ENCODE assay signal across 30 cellular contexts in genomic region chr10:80661526-80661925, GRCh38.
"Had no signal": no experiment of that assay in that cellular context is flagged by ENCODE, and none has a peak within 500 bp of the region (broad histone marks: within the 10 kb centered on the region; RNA-seq: fewer than 3 reads in every experiment).

No MANE protein-coding gene starts in this region.

- H3K27ac Mint-ChIP-seq: natural killer cell treated with Interleukin-12 subunit alpha and Interleukin-12 subunit beta and Interleukin-15 and Interleukin-18, amount 100 ng/mL, for 72 hours; progenitor cell of endocrine pancreas; stimulated activated memory B cell treated with anti-CD40 and anti-IgM and Interleukin-4, amounts not matched to agents 10 μg/mL and 1 μg/mL and 100 μg/mL, for 72 hours; stimulated activated naive CD8-positive, alpha-beta T cell treated with anti-CD3 and anti-CD28 coated beads, Interleukin-15, amount 100 ng/mL, for 72 hours; type B pancreatic cell had no signal

- H3K27ac ChIP-seq: ovary, parathyroid adenoma, psoas muscle, right lobe of liver, sigmoid colon, suprapubic skin, testis, tibial artery, transverse colon, upper lobe of right lung, uterus had no signal

- H3K4me3 Mint-ChIP-seq: naive B cell; naive thymus-derived CD8-positive, alpha-beta T cell; natural killer cell treated with Interleukin-12 subunit alpha and Interleukin-12 subunit beta and Interleukin-15 and Interleukin-18, amount 100 ng/mL, for 72 hours; neural crest cell; stimulated activated memory B cell treated with anti-CD40 and anti-IgM and Interleukin-4, amounts not matched to agents 10 μg/mL and 1 μg/mL and 100 μg/mL, for 72 hours; stimulated activated naive CD8-positive, alpha-beta T cell treated with anti-CD3 and anti-CD28 coated beads, Interleukin-15, amount 100 ng/mL, for 72 hours; type B pancreatic cell had no signal

- H3K27me3 ChIP-seq: ovary, right lobe of liver, sigmoid colon, suprapubic skin, testis, transverse colon, upper lobe of right lung, uterus had no signal

- H3K4me1 ChIP-seq: uterus had no signal

- DNase-seq: naive B cell; naive thymus-derived CD8-positive, alpha-beta T cell; occipital lobe; ovary; posterior cingulate gyrus; psoas muscle; right cardiac atrium; right lobe of liver; sigmoid colon; small intestine; stimulated activated CD4-positive, alpha-beta T cell treated with anti-CD3 and anti-CD28 coated beads, Interleukin-12 subunit alpha, Interleukin-12 subunit beta, amount 100 ng/mL, for 4 hours; stimulated activated CD4-positive, alpha-beta T cell treated with anti-CD3 and anti-CD28 coated beads, Interleukin-1b, Interleukin-23, amount 100 ng/mL, for 48 hours; stimulated activated CD4-positive, alpha-beta T cell treated with anti-CD3 and anti-CD28 coated beads, Interleukin-4, amount 100 ng/mL, for 1 hour; stimulated activated CD4-positive, alpha-beta T cell treated with anti-CD3 and anti-CD28 coated beads, Interleukin-4, amount 100 ng/mL, for 4 hours; stimulated activated CD8-positive, alpha-beta memory T cell treated with anti-CD3 and anti-CD28 coated beads, Interleukin-4, amount 100 ng/mL, for 48 hours; stimulated activated naive CD4-positive, alpha-beta T cell; stimulated activated naive CD8-positive, alpha-beta T cell treated with anti-CD3 and anti-CD28 coated beads, Interleukin-15, amount 100 ng/mL, for 72 hours; stimulated activated naive CD8-positive, alpha-beta T cell treated with anti-CD3 and anti-CD28 coated beads, Interleukin-15, Interleukin-2, amounts not matched to agents 100 U/mL and 50 U/mL, for 24 hours; testis; transverse colon; upper lobe of right lung; uterus had no signal

- H3K4me3 ChIP-seq: ovary, psoas muscle, right lobe of liver, sigmoid colon, suprapubic skin, testis, tibial artery, transverse colon, upper lobe of right lung, uterus had no signal

- H3K27me3 Mint-ChIP-seq: progenitor cell of endocrine pancreas had no signal

- H3K36me3 ChIP-seq: ovary, right lobe of liver, sigmoid colon, suprapubic skin, tibial artery, transverse colon, upper lobe of right lung, uterus had no signal

- H3K9me3 Mint-ChIP-seq: naive B cell; naive thymus-derived CD8-positive, alpha-beta T cell; natural killer cell treated with Interleukin-12 subunit alpha and Interleukin-12 subunit beta and Interleukin-15 and Interleukin-18, amount 100 ng/mL, for 72 hours; neural crest cell; stimulated activated memory B cell treated with anti-CD40 and anti-IgM and Interleukin-4, amounts not matched to agents 10 μg/mL and 1 μg/mL and 100 μg/mL, for 72 hours; stimulated activated naive CD8-positive, alpha-beta T cell treated with anti-CD3 and anti-CD28 coated beads, Interleukin-15, amount 100 ng/mL, for 72 hours; type B pancreatic cell had no signal

- ATAC-seq: naive thymus-derived CD8-positive, alpha-beta T cell; natural killer cell treated with Interleukin-12 subunit alpha and Interleukin-12 subunit beta and Interleukin-15 and Interleukin-18, amount 100 ng/mL, for 72 hours; psoas muscle; stimulated activated memory B cell treated with anti-CD40 and anti-IgM and Interleukin-4, amounts not matched to agents 10 μg/mL and 1 μg/mL and 100 μg/mL, for 72 hours; stimulated activated naive CD8-positive, alpha-beta T cell treated with anti-CD3 and anti-CD28 coated beads, Interleukin-15, amount 100 ng/mL, for 72 hours; stimulated activated naive CD8-positive, alpha-beta T cell treated with anti-CD3 and anti-CD28 coated beads, Interleukin-15, Interleukin-2, amounts not matched to agents 100 U/mL and 50 U/mL, for 24 hours had no signal

- H3K36me3 Mint-ChIP-seq: naive B cell; naive thymus-derived CD8-positive, alpha-beta T cell; natural killer cell treated with Interleukin-12 subunit alpha and Interleukin-12 subunit beta and Interleukin-15 and Interleukin-18, amount 100 ng/mL, for 72 hours; stimulated activated memory B cell treated with anti-CD40 and anti-IgM and Interleukin-4, amounts not matched to agents 10 μg/mL and 1 μg/mL and 100 μg/mL, for 72 hours; type B pancreatic cell had no signal

- H3K9me3 ChIP-seq: ovary, psoas muscle, right lobe of liver, sigmoid colon, testis, transverse colon, uterus had no signal
